In genomic region chr11:57471496-57471895, GRCh38 we compare ENCODE assay signal across 14 cellular contexts. TPM values are rescaled to one million over a fixed set of nuclear protein-coding genes. Genes with fewer than 3 reads are reported as not detected.
"Had no signal": no experiment of that assay in that cellular context is flagged by ENCODE, and none has a peak within 500 bp of the region (broad histone marks: within the 10 kb centered on the region; RNA-seq: fewer than 3 reads in every experiment).

No MANE protein-coding gene starts in this region.

- H3K36me3 Mint-ChIP-seq: activated naive CD4-positive, alpha-beta T cell treated with anti-CD3 and anti-CD28 coated beads, Interleukin-2, amount 50 U/mL, for 24 hours; naive thymus-derived CD4-positive, alpha-beta T cell had no signal

- DNase-seq: activated CD4-positive, alpha-beta T cell treated with anti-CD3 and anti-CD28 coated beads, Interleukin-2, amount 50 U/mL, for 1 hour; dermis blood vessel endothelial cell; erythroblast; hypothalamus; naive thymus-derived CD4-positive, alpha-beta T cell; retina; thyroid gland had no signal

- H3K4me3 Mint-ChIP-seq: activated naive CD4-positive, alpha-beta T cell treated with anti-CD3 and anti-CD28 coated beads, Interleukin-2, amount 50 U/mL, for 24 hours; brain; endodermal cell; naive thymus-derived CD4-positive, alpha-beta T cell had no signal

- H3K27me3 ChIP-seq: thyroid gland had no signal

- H3K4me3 ChIP-seq: lung, thyroid gland had no signal

- H3K36me3 ChIP-seq: neutrophil had no signal

- H3K27ac Mint-ChIP-seq: activated naive CD4-positive, alpha-beta T cell treated with anti-CD3 and anti-CD28 coated beads, Interleukin-2, amount 50 U/mL, for 24 hours; activated T-helper 2 cell treated with anti-CD3 and anti-CD28 coated beads, Interferon-gamma antibody, Interleukin-2, Interleukin-4, amounts not matched to agents 10 μg/mL and 5 μg/mL and 100 μg/mL, durations not matched to agents 14 hours and 24 hours and 36 hours; brain; endodermal cell had no signal

- H3K9me3 ChIP-seq: neutrophil, thyroid gland had no signal

- H3K9me3 Mint-ChIP-seq: activated naive CD4-positive, alpha-beta T cell treated with anti-CD3 and anti-CD28 coated beads, Interleukin-2, amount 50 U/mL, for 24 hours; activated T-helper 2 cell treated with anti-CD3 and anti-CD28 coated beads, Interferon-gamma antibody, Interleukin-2, Interleukin-4, amounts not matched to agents 10 μg/mL and 5 μg/mL and 100 μg/mL, durations not matched to agents 14 hours and 24 hours and 36 hours; brain; endodermal cell; naive thymus-derived CD4-positive, alpha-beta T cell had no signal

- H3K27me3 Mint-ChIP-seq: activated naive CD4-positive, alpha-beta T cell treated with anti-CD3 and anti-CD28 coated beads, Interleukin-2, amount 50 U/mL, for 24 hours had no signal

RNA-seq across cellular contexts. Expression of gene RTN4RL2, which starts 11.2 kb away (rescaled TPM):
- total RNA-seq: activated T-helper 2 cell treated with anti-CD3 and anti-CD28 coated beads, Interferon-gamma antibody, Interleukin-2, Interleukin-4, amounts not matched to agents 10 μg/mL and 5 μg/mL and 100 μg/mL, durations not matched to agents 14 hours and 24 hours and 36 hours; skeletal muscle tissue had no signal
